ENCODE assay signal across 13 cellular contexts in genomic region chr1:181778630-181779285, GRCh38.
DNase-seq lines count a peak whose midpoint lies in the region; ATAC-seq and TF ChIP-seq lines count a peak whose summit lies in the region.
"Had no signal": no experiment of that assay in that cellular context is flagged by ENCODE, and none has a peak within 500 bp of the region (broad histone marks: within the 10 kb centered on the region; RNA-seq: fewer than 3 reads in every experiment).

No MANE protein-coding gene starts in this region.

- CTCF ChIA-PET in T-cell (lab: Charles Lee): interaction anchor here in 1 of 2 donors (1.5 kb wide), 1 partner anchor 10 kb away, joined by 3 read pairs; no protein-coding TSS in a partner anchor

- H3K27me3 Mint-ChIP-seq in progenitor cell of endocrine pancreas (peaks cover 7% of the 10 kb centered on the region), T-cell (peaks cover 9 to 10% of the 10 kb centered on the region in 2 donors)

- H3K9me3 Mint-ChIP-seq in progenitor cell of endocrine pancreas (ENCODE audit: low read depth) (no peaks in the 10 kb centered on the region), T-cell (no peaks in the 10 kb centered on the region)
- H3K9me3 Mint-ChIP-seq: H9, memory B cell had no signal

- no peak for TF ChIP-seq CTCF in progenitor cell of endocrine pancreas (IDR thresholded peaks at IDR 0.05; ENCODE audit: unreplicated experiment)

- POLR2A ChIA-PET in T-cell (lab: Charles Lee): no interaction called here

- H3K27ac Mint-ChIP-seq in progenitor cell of endocrine pancreas: peak overlapping the region; percentile 91
- H3K27ac Mint-ChIP-seq in T-cell: no peak overlapping the region
- H3K27ac Mint-ChIP-seq: memory B cell had no signal

- H3K4me1 Mint-ChIP-seq in progenitor cell of endocrine pancreas (ENCODE audit: low read depth) (peaks cover 10% of the 10 kb centered on the region), T-cell (no peaks in the 10 kb centered on the region)
- H3K4me1 Mint-ChIP-seq: memory B cell had no signal

- H3K36me3 Mint-ChIP-seq in progenitor cell of endocrine pancreas (ENCODE audit: insufficient read depth): no peaks in the 10 kb centered on the region
- H3K36me3 Mint-ChIP-seq in T-cell: no peaks in the 10 kb centered on the region
- H3K36me3 Mint-ChIP-seq: memory B cell had no signal

- DNase-seq in Daoy (ENCODE audit: low read depth): peak; percentile 21
- peak; percentile 59 for DNase-seq in NCI-H2196 (lab: John Stamatoyannopoulos, UW; ENCODE audit: unreplicated experiment)
- peak; percentile 71 for DNase-seq in cerebellum (ENCODE audit: low spot score)
- no peak for DNase-seq in progenitor cell of endocrine pancreas (ENCODE audit: low spot score, unreplicated experiment)
- DNase-seq in T-cell: no peak
- DNase-seq: colonic mucosa, DND-41, NCI-H446 treated with DMSO at 0.1 percent for 48 hours had no signal

- no peak for ATAC-seq in HG02763 (IDR thresholded peaks at IDR 0.05; ENCODE audit: unreplicated experiment)
- ATAC-seq in T-cell (replicated peaks in 1 of 4): no peak
- ATAC-seq in HG02642 (IDR thresholded peaks at IDR 0.05; ENCODE audit: poor library complexity, unreplicated experiment): no peak
- ATAC-seq: sciatic nerve had no signal

- H3K4me3 Mint-ChIP-seq in progenitor cell of endocrine pancreas (ENCODE audit: low read depth): no peak overlapping the region
- no peak overlapping the region for H3K4me3 Mint-ChIP-seq in T-cell
- H3K4me3 Mint-ChIP-seq: H9, memory B cell had no signal

Comparison
In these comparisons a context has a peak if more than half of its experiments do, and no peak if none do; other contexts are left out.
1. DNase-seq: peak in Daoy (single experiment), NCI-H2196 (single experiment) and cerebellum (single experiment); none in progenitor cell of endocrine pancreas (single experiment) and T-cell (0 of 34).